Comparison of ENCODE assay signal across 1 cellular context in genomic region chr12:6828671-6829531, GRCh38.
TF ChIP-seq lines count a peak whose summit lies in the region.

No MANE protein-coding gene starts in this region.

TF ChIP-seq in GM23338, 12 proteins besides CTCF, POLR2A, EP300 and RAD21 (continued from another document):
- TF ChIP-seq ZNF462 (CRISPR knock-in tag; IDR thresholded peaks at IDR 0.05) (no peak), NANOG (IDR thresholded peaks at IDR 0.05; ENCODE audit: borderline replicate concordance) (no peak), ZNF114 (CRISPR knock-in tag; IDR thresholded peaks at IDR 0.05) (no peak), ETS1 (IDR thresholded peaks at IDR 0.05) (no peak), EZH2phosphoT487 (IDR thresholded peaks at IDR 0.05; ENCODE audit: unreplicated experiment) (no peak), STAT1 (IDR thresholded peaks at IDR 0.05; ENCODE audit: unreplicated experiment) (no peak)
